Comparison of ENCODE assay signal across 10 cellular contexts in the genomic region with DNA sequence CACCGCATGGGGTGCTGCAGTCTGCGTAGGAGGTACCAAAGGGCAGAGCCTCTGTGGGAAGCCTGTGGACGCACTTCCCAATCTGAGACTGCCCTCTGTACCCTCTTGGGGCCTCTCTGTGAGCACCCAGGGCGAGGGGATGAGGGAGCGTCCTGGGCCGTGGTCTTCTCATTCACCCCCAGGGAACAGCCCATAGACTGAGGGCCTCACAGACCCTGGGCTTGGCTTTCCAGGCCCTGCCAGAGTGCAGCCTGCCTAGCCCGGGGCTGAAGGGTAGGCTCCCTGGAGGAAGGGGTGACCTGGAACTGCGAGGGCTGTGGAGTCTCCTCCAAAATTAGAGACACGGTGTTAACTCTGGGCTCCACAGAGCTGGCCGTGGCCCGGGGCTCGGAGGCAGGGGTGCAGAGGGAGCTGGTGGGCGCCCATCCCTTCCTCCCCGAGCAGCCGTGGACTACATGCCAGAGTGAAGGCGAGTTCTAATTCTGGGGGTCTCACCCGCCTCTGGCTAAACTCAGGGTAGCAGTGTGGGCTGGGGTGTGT. TPM values are rescaled to one million over a fixed set of nuclear protein-coding genes. Genes with fewer than 3 reads are reported as not detected.
DNase-seq lines count a peak whose midpoint lies in the region; ATAC-seq and TF ChIP-seq lines count a peak whose summit lies in the region.
"Had no signal": no experiment of that assay in that cellular context is flagged by ENCODE, and none has a peak within 500 bp of the region (broad histone marks: within the 10 kb centered on the region; RNA-seq: fewer than 3 reads in every experiment).

No MANE protein-coding gene starts in this region.

- POLR2A ChIA-PET in SK-N-SH (lab: Yijun Ruan, JAX): interaction anchor here (0.6 to 1.5 kb wide), 5 partner anchors 27 to 78 kb away, joined by 3 to 7 read pairs (median 3); partner anchors contain the start of genes EHD4 and JMJD7

- peak overlapping the region; percentile 65 to 97 for H3K27ac ChIP-seq in SK-N-SH (ENCODE audit: low read depth in 2 of 2, low read length in 1 of 2)
- H3K27ac ChIP-seq in heart right ventricle: peak overlapping the region; percentile 77 to 93 (median 86)
- no peak overlapping the region for H3K27ac ChIP-seq in stomach smooth muscle (ENCODE audit: low read length)
- H3K27ac ChIP-seq: 22Rv1 had no signal

- H3K4me3 Mint-ChIP-seq in T-helper 17 cell: peak overlapping the region; percentile 81

- peak overlapping the region; percentile 55 for H3K9ac ChIP-seq in SK-N-SH
- peak overlapping the region in 1 of 2 donors; percentile 42 for H3K9ac ChIP-seq in stomach smooth muscle (ENCODE audit: low read length in 2 of 2)

- no peaks in the 10 kb centered on the region for H3K27me3 ChIP-seq in SK-N-SH (ENCODE audit: insufficient read depth)
- H3K27me3 ChIP-seq in heart right ventricle: no peaks in the 10 kb centered on the region
- H3K27me3 ChIP-seq in stomach smooth muscle (ENCODE audit: control insufficient read depth in 1 of 2, insufficient read depth in 2 of 2, low read length in 2 of 2): no peaks in the 10 kb centered on the region

- intact Hi-C loops in heart right ventricle (cut with DNase I): loop anchor here in 3 of 10 donors (5.0 to 10.0 kb wide), 4 partner anchors 62 to 122 kb away; partner anchors contain the start of genes MAPKBP1 (in 2 of the 3) and JMJD7 (in 1 of the 3)

- H3K79me2 ChIP-seq in SK-N-SH (ENCODE audit: insufficient read depth): no peaks in the 10 kb centered on the region

- H3K36me3 Mint-ChIP-seq in T-helper 17 cell (ENCODE audit: low read depth): no peaks in the 10 kb centered on the region

- peak overlapping the region; percentile 79; the same call in 1 of the 2 replicates for H2AFZ ChIP-seq in SK-N-SH (ENCODE audit: low read depth)

- no peak for TF ChIP-seq RAD21 in SK-N-SH (IDR thresholded peaks at IDR 0.05; ENCODE audit: low read length)

- CTCF ChIA-PET in SK-N-SH (lab: Yijun Ruan, JAX): interaction anchor here (0.9 to 6.1 kb wide), 8 partner anchors 8 to 336 kb away, joined by 3 to 52 read pairs (median 4); no protein-coding TSS in a partner anchor

- peaks cover 17% of the 10 kb centered on the region for H3K4me1 Mint-ChIP-seq in T-helper 17 cell

- 87% methylated on average over 3 of the region's 17 CpGs for WGBS in SK-N-SH (ENCODE audit: low lambda C conversion rate)
- WGBS in heart right ventricle, 2 donors: 37 to 41% methylated on average over 16 to 17 of the region's 17 CpGs

- no peaks in the 10 kb centered on the region for H3K9me2 ChIP-seq in SK-N-SH

- ATAC-seq in SK-N-SH treated with all-trans-retinoic acid at 6 μM for 48 hours (no peak; the same call in 1 of the 3 replicates), T-helper 17 cell (no peak), heart right ventricle (peak in 7 of 8 donors; percentile 0 to 12 (median 4)), GM18909 (IDR thresholded peaks at IDR 0.05; ENCODE audit: poor library complexity, unreplicated experiment) (no peak)

- peaks cover 20% of the 10 kb centered on the region for H3F3A ChIP-seq in SK-N-SH (replicated peaks; ENCODE audit: insufficient read depth)

- DNase-seq in SK-N-SH (no peak), T-helper 17 cell (no peak), heart right ventricle (no peak), NCI-H146 treated with DMSO at 0.1 percent for 48 hours (lab: John Stamatoyannopoulos, UW; ENCODE audit: unreplicated experiment) (no peak)
- no peak for DNase-seq in central memory CD4-positive, alpha-beta T cell
- DNase-seq: NCI-H1048 had no signal

- TF ChIP-seq CTCF in SK-N-SH (IDR thresholded peaks at IDR 0.05) (no peak), heart right ventricle (IDR thresholded peaks at IDR 0.05) (no peak)

- H3K4me1 ChIP-seq in SK-N-SH (ENCODE audit: control insufficient read depth in 1 of 2, insufficient read depth in 2 of 2, low read depth in 1 of 2, low read length in 1 of 2): peaks cover 12 to 42% of the 10 kb centered on the region in 2 experiments; a peak in 3 of 4 replicates
- H3K4me1 ChIP-seq in heart right ventricle: peaks cover 19 to 39% (median 30%) of the 10 kb centered on the region in 9 donors
- H3K4me1 ChIP-seq in stomach smooth muscle (ENCODE audit: control insufficient read depth, insufficient read depth, low read length): peaks cover 28% of the 10 kb centered on the region

- no peak for TF ChIP-seq EP300 in SK-N-SH (IDR thresholded peaks at IDR 0.05; ENCODE audit: borderline replicate concordance in 1 of 2, low read depth in 1 of 2, low read length in 1 of 2)

- H3K27me3 Mint-ChIP-seq in T-helper 17 cell: no peaks in the 10 kb centered on the region

- H3K4me3 ChIP-seq in SK-N-SH (ENCODE audit: low read depth in 2 of 2, low read length in 1 of 2) (peak overlapping the region in 1 of 2 experiments; percentile 25; a peak in 2 of 4 replicates), heart right ventricle (peak overlapping the region in 9 of 10 donors; percentile 26 to 55 (median 51)), stomach smooth muscle (ENCODE audit: low read length in 2 of 2) (peak overlapping the region; percentile 26 to 61)

- H3K9me3 ChIP-seq in SK-N-SH (no peaks in the 10 kb centered on the region), T-helper 17 cell (ENCODE audit: control insufficient read depth, low read length, poor library complexity, severe bottlenecking) (no peaks in the 10 kb centered on the region), heart right ventricle (no peaks in the 10 kb centered on the region), stomach smooth muscle (ENCODE audit: control insufficient read depth in 2 of 2, low read length in 2 of 2) (no peaks in the 10 kb centered on the region)

- H4K20me1 ChIP-seq in SK-N-SH (ENCODE audit: insufficient read depth): no peaks in the 10 kb centered on the region

- H3K36me3 ChIP-seq in SK-N-SH (replicated peaks in 1 of 2; ENCODE audit: control insufficient read depth in 1 of 2, insufficient read depth in 2 of 2, low read length in 1 of 2) (peaks cover 4 to 5% of the 10 kb centered on the region in 2 experiments), heart right ventricle (peaks cover 0 to 32% (median 20%) of the 10 kb centered on the region in 9 donors), stomach smooth muscle (ENCODE audit: control insufficient read depth in 2 of 2, insufficient read depth in 2 of 2, low read length in 2 of 2) (peaks cover 0 to 4% of the 10 kb centered on the region in 2 donors)

- H3K27ac Mint-ChIP-seq in T-helper 17 cell: peak overlapping the region; percentile 97

- H3K4me2 ChIP-seq in SK-N-SH: peak overlapping the region; percentile 65

TF ChIP-seq in SK-N-SH treated with all-trans-retinoic acid at 6 μM for 48 hours, 23 proteins besides CTCF, POLR2A, EP300 and RAD21 (continues in another document):
- TF ChIP-seq ZFP30 (CRISPR knock-in tag; IDR thresholded peaks at IDR 0.05) (no peak), GLIS3 (CRISPR knock-in tag; IDR thresholded peaks at IDR 0.05) (no peak), ZNF565 (CRISPR knock-in tag; conservative IDR thresholded peaks at IDR 0.05; ENCODE audit: low read depth) (no peak), OSR1 (CRISPR knock-in tag; IDR thresholded peaks at IDR 0.05) (no peak), TSHZ2 (CRISPR knock-in tag; IDR thresholded peaks at IDR 0.05) (no peak), ISL1 (CRISPR knock-in tag; IDR thresholded peaks at IDR 0.05) (no peak), PPARA (CRISPR knock-in tag; IDR thresholded peaks at IDR 0.05; ENCODE audit: borderline replicate concordance) (no peak), BACH2 (CRISPR knock-in tag; IDR thresholded peaks at IDR 0.05; ENCODE audit: borderline replicate concordance) (no peak)
- TF ChIP-seq, protein P1, sequence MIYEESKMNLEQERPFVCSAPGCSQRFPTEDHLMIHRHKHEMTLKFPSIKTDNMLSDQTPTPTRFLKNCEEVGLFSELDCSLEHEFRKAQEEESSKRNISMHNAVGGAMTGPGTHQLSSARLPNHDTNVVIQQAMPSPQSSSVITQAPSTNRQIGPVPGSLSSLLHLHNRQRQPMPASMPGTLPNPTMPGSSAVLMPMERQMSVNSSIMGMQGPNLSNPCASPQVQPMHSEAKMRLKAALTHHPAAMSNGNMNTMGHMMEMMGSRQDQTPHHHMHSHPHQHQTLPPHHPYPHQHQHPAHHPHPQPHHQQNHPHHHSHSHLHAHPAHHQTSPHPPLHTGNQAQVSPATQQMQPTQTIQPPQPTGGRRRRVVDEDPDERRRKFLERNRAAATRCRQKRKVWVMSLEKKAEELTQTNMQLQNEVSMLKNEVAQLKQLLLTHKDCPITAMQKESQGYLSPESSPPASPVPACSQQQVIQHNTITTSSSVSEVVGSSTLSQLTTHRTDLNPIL (CRISPR knock-in tag; IDR thresholded peaks at IDR 0.05; ENCODE audit: low read depth): no peak

RNA-seq across cellular contexts. Expression of gene SPTBN5, which starts 0.5 kb away (rescaled TPM):
- polyA plus RNA-seq in SK-N-SH (2012; rRNA removed) (0.23 TPM in 2 replicates), heart right ventricle (1 to 10 TPM in 1 of 2 donors, under 1 TPM in 1; 0.94 to 8.7 TPM)
- 0.05 TPM in 2 replicates for polyA plus RNA-seq in SK-N-SH (2012; cell fraction: cytosol; rRNA removed)
- 1.2 and 1.7 TPM in 2 replicates for polyA plus RNA-seq in SK-N-SH (2012; cell fraction: nucleus; rRNA removed)
- total RNA-seq in T-helper 17 cell (1 to 10 TPM; 1.9 to 2.2 TPM), heart right ventricle (1 to 10 TPM; 1.6 to 5.9 (median 2.4) TPM)

RNA-seq across cellular contexts. Expression of gene PLA2G4B, which starts 55.7 kb away (rescaled TPM):
- 5.3 and 6.1 TPM in 2 replicates for polyA plus RNA-seq in SK-N-SH (2012; rRNA removed)
- polyA plus RNA-seq in SK-N-SH (2012; cell fraction: cytosol; rRNA removed): 1.1 and 1.2 TPM in 2 replicates
- polyA plus RNA-seq in SK-N-SH (2012; cell fraction: nucleus; rRNA removed): 38.2 and 48.8 TPM in 2 replicates
- 10 to 100 TPM; 23.1 to 34.8 TPM for total RNA-seq in T-helper 17 cell
- total RNA-seq in heart right ventricle: 1 to 10 TPM; 1.6 to 6.7 (median 3.2) TPM
- 10 to 100 TPM in 1 of 2 donors, 1 to 10 TPM in 1; 2.7 to 16.0 TPM for polyA plus RNA-seq in heart right ventricle

Comparison
In these comparisons a context has a peak if more than half of its experiments do, and no peak if none do; other contexts are left out.
1. ATAC-seq: peak in heart right ventricle (7 of 8); none in SK-N-SH treated with all-trans-retinoic acid at 6 μM for 48 hours (single experiment), T-helper 17 cell (single experiment) and GM18909 (single experiment).